Comparison of ENCODE assay signal across 17 cellular contexts in the genomic region with DNA sequence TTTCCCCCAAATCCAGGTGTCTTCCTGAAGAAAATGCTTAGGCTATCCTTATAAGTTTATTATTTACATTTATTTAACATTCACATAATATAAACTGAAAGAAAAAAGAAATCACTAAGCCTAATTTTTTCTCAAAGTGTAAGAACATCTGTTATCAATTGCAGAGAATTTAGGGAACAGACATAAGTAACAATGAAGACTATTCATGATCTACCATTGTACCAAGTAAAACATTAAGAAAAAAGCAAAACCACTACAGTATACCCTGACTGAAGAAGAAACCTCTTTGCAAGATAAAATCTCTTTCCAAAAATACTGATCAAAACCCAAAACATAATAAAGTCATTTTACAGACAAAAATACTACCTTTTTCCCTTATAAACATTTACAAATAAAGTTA.
DNase-seq lines count a peak whose midpoint lies in the region; ATAC-seq and TF ChIP-seq lines count a peak whose summit lies in the region.
"Had no signal": no experiment of that assay in that cellular context is flagged by ENCODE, and none has a peak within 500 bp of the region (broad histone marks: within the 10 kb centered on the region; RNA-seq: fewer than 3 reads in every experiment).

No MANE protein-coding gene starts in this region.

- H3F3A ChIP-seq in GM23338 (replicated peaks; ENCODE audit: low read depth): no peaks in the 10 kb centered on the region

- H3K27ac ChIP-seq in GM23338 (ENCODE audit: low read depth) (0 out of 2 replicates have a peak overlapping the region, but pooled peaks have one; percentile 16), osteoblast (ENCODE audit: low read depth, low read length) (no peak overlapping the region), right lobe of liver (no peak overlapping the region)
- H3K27ac ChIP-seq: A549, BLaER1, HL-60 had no signal

- no peak overlapping the region for H3K27ac Mint-ChIP-seq in GM23338
- H3K27ac Mint-ChIP-seq in central memory CD8-positive, alpha-beta T cell (ENCODE audit: low read depth): peak overlapping the region; percentile 57
- H3K27ac Mint-ChIP-seq: HFFc6 had no signal

- no peaks in the 10 kb centered on the region for H3K4me1 Mint-ChIP-seq in GM23338
- H3K4me1 Mint-ChIP-seq in central memory CD8-positive, alpha-beta T cell: no peaks in the 10 kb centered on the region

- in situ Hi-C loops in HAP-1 (cut with MboI; ENCODE audit: low sequenced_read_pairs): no loop called here

- H2AFZ ChIP-seq in GM23338 (no peak overlapping the region), osteoblast (ENCODE audit: low read length) (no peak overlapping the region)

- H3K4me3 ChIP-seq in GM23338 (no peak overlapping the region), osteoblast (ENCODE audit: insufficient read depth, low read length) (no peak overlapping the region), right lobe of liver (no peak overlapping the region), HAP-1 (no peak overlapping the region)
- H3K4me3 ChIP-seq: A549, BLaER1 had no signal

- no peak for ATAC-seq in GM23338
- no peak for ATAC-seq in central memory CD8-positive, alpha-beta T cell (replicated peaks; ENCODE audit: extremely low read depth, poor library complexity, severe bottlenecking)
- ATAC-seq in right lobe of liver: no peak
- ATAC-seq in HG02870 (IDR thresholded peaks at IDR 0.05; ENCODE audit: unreplicated experiment): no peak
- ATAC-seq: A549 had no signal

- H3K79me2 ChIP-seq in GM23338 (replicated peaks; ENCODE audit: insufficient read depth): no peaks in the 10 kb centered on the region
- H3K79me2 ChIP-seq in osteoblast (ENCODE audit: insufficient read depth, low read length): peaks cover 8% of the 10 kb centered on the region

- H3K4me1 ChIP-seq in GM23338 (ENCODE audit: insufficient read depth) (no peaks in the 10 kb centered on the region), osteoblast (ENCODE audit: insufficient read depth, low read length) (peaks cover 10% of the 10 kb centered on the region), right lobe of liver (peaks cover 0 to 26% (median 5%) of the 10 kb centered on the region in 4 donors), HAP-1 (0 out of 2 replicates have a peak, but pooled peaks cover 3% of the 10 kb centered on the region)
- H3K4me1 ChIP-seq: A549, BLaER1, Caco-2 had no signal

- H3K4me3 Mint-ChIP-seq in GM23338: no peak overlapping the region
- no peak overlapping the region for H3K4me3 Mint-ChIP-seq in central memory CD8-positive, alpha-beta T cell
- H3K4me3 Mint-ChIP-seq: CD8-positive, alpha-beta memory T cell; HFFc6 had no signal

- H3K27me3 ChIP-seq in GM23338 (ENCODE audit: insufficient read depth): no peaks in the 10 kb centered on the region
- H3K27me3 ChIP-seq in osteoblast (ENCODE audit: insufficient read depth, low read length): no peaks in the 10 kb centered on the region
- no peaks in the 10 kb centered on the region for H3K27me3 ChIP-seq in right lobe of liver
- no peaks in the 10 kb centered on the region for H3K27me3 ChIP-seq in HAP-1 (ENCODE audit: low read depth)
- H3K27me3 ChIP-seq: BLaER1 had no signal

- no peaks in the 10 kb centered on the region for H3K9me2 ChIP-seq in GM23338 (ENCODE audit: insufficient read depth)

- no peaks in the 10 kb centered on the region for H3K9me3 Mint-ChIP-seq in GM23338
- H3K9me3 Mint-ChIP-seq in central memory CD8-positive, alpha-beta T cell: no peaks in the 10 kb centered on the region
- H3K9me3 Mint-ChIP-seq: CD8-positive, alpha-beta memory T cell; HFFc6 had no signal

- intact Hi-C loops in right lobe of liver (cut with DNase I): no loop called here

- DNase-seq in GM23338 (ENCODE audit: low spot score): no peak
- DNase-seq in central memory CD8-positive, alpha-beta T cell (ENCODE audit: low spot score in 2 of 2): no peak
- peak; percentile 62 for DNase-seq in fibroblast of peridontal ligament (ENCODE audit: extremely low read depth)
- peak; percentile 5 for DNase-seq in osteoblast (ENCODE audit: insufficient read length, low spot score, missing footprints)
- DNase-seq in right lobe of liver: no peak
- no peak for DNase-seq in superior temporal gyrus (ENCODE audit: extremely low spot score)
- DNase-seq in HAP-1 (ENCODE audit: low spot score in 2 of 2): no peak
- DNase-seq: AML-193; Caco-2; CD8-positive, alpha-beta memory T cell; GOT3; HCEC 1CT; HFFc6 had no signal

- H3K27me3 Mint-ChIP-seq in GM23338 (ENCODE audit: insufficient read depth, low read depth, poor library complexity): no peaks in the 10 kb centered on the region
- no peaks in the 10 kb centered on the region for H3K27me3 Mint-ChIP-seq in central memory CD8-positive, alpha-beta T cell
- H3K27me3 Mint-ChIP-seq: CD8-positive, alpha-beta memory T cell had no signal

- H4K20me1 ChIP-seq in GM23338 (replicated peaks; ENCODE audit: insufficient read depth): peaks cover 17% of the 10 kb centered on the region
- H4K20me1 ChIP-seq in osteoblast (ENCODE audit: insufficient read depth, low read length): no peaks in the 10 kb centered on the region

- H3K9me3 ChIP-seq in osteoblast (ENCODE audit: low read depth, low read length) (no peaks in the 10 kb centered on the region), right lobe of liver (no peaks in the 10 kb centered on the region), HAP-1 (no peaks in the 10 kb centered on the region)
- H3K9me3 ChIP-seq: A549, BLaER1, Caco-2 had no signal

- no peak overlapping the region for H3K4me2 ChIP-seq in GM23338
- H3K4me2 ChIP-seq in osteoblast (ENCODE audit: insufficient read depth, low read length): no peak overlapping the region
- H3K4me2 ChIP-seq: A549, BLaER1 had no signal

- no peak for TF ChIP-seq POLR2A in right lobe of liver (IDR thresholded peaks at IDR 0.05)

- TF ChIP-seq CTCF in GM23338 (conservative IDR thresholded peaks at IDR 0.05; ENCODE audit: low read depth in 2 of 2) (no peak), osteoblast (IDR thresholded peaks at IDR 0.05; ENCODE audit: extremely low read depth, low read depth, low read length) (no peak), right lobe of liver (IDR thresholded peaks at IDR 0.05) (no peak)

- H3K36me3 ChIP-seq in GM23338 (ENCODE audit: insufficient read depth): peaks cover 42% of the 10 kb centered on the region
- H3K36me3 ChIP-seq in osteoblast (ENCODE audit: insufficient read depth, low read length): peaks cover 67% of the 10 kb centered on the region
- H3K36me3 ChIP-seq in right lobe of liver: peaks cover 0 to 32% (median 9%) of the 10 kb centered on the region in 4 donors
- H3K36me3 ChIP-seq in HAP-1 (replicated peaks): peaks cover 63% of the 10 kb centered on the region

- peaks cover 69% of the 10 kb centered on the region for H3K36me3 Mint-ChIP-seq in GM23338 (ENCODE audit: low read depth)
- H3K36me3 Mint-ChIP-seq in central memory CD8-positive, alpha-beta T cell (ENCODE audit: insufficient read depth): peaks cover 66% of the 10 kb centered on the region

TF ChIP-seq in GM23338, 12 proteins besides CTCF, POLR2A, EP300 and RAD21 (continues in another document):
- TF ChIP-seq CREB1 (CRISPR knock-in tag; IDR thresholded peaks at IDR 0.05; ENCODE audit: low read depth) (no peak), EZH2 (IDR thresholded peaks at IDR 0.05; ENCODE audit: low read depth, unreplicated experiment) (no peak), POLR2AphosphoS5 (IDR thresholded peaks at IDR 0.05; ENCODE audit: low read depth) (no peak), STAT1 (IDR thresholded peaks at IDR 0.05; ENCODE audit: unreplicated experiment) (no peak), ZNF331 (CRISPR knock-in tag; IDR thresholded peaks at IDR 0.05; ENCODE audit: low read depth) (no peak)

Comparison
In these comparisons a context has a peak if more than half of its experiments do, and no peak if none do; other contexts are left out.
1. DNase-seq: peak in fibroblast of peridontal ligament (single experiment) and osteoblast (single experiment); none in GM23338 (single experiment), central memory CD8-positive, alpha-beta T cell (0 of 2), right lobe of liver (0 of 3), superior temporal gyrus (single experiment) and HAP-1 (0 of 2).